In the genomic region with DNA sequence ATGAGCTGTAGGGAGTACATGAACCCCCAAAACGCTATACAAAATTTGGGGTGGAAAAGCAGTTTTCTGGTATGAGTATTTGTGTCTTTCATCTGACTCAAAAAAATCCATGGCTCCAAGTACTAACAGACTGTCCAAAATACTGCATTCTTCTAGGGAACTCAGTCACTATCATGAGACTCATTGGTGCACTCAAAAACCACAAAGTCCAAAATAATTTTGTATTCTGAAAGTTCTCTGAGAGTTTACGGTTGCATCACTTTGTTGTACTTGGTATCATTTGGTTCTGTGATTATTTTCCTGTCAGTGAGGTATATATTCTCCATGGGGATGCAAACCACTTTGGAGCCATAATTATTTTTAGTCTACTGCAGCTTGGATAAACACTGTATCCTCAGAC, we compare ENCODE assay signal across 24 cellular contexts. TPM values are rescaled to one million over a fixed set of nuclear protein-coding genes. Genes with fewer than 3 reads are reported as not detected.
DNase-seq lines count a peak whose midpoint lies in the region; ATAC-seq, FAIRE-seq and TF ChIP-seq lines count a peak whose summit lies in the region.
"Had no signal": no experiment of that assay in that cellular context is flagged by ENCODE, and none has a peak within 500 bp of the region (broad histone marks: within the 10 kb centered on the region; RNA-seq: fewer than 3 reads in every experiment).

No MANE protein-coding gene starts in this region.

- WGBS in small intestine, 3 donors, result 68 to 92% (median 82%) methylated on average over 2 of the region's 2 CpGs

- no peaks in the 10 kb centered on the region for H3K36me3 ChIP-seq in small intestine (ENCODE audit: control insufficient read depth in 2 of 2, insufficient read depth in 2 of 2, low read length in 2 of 2)
- H3K36me3 ChIP-seq: stomach had no signal

- no peak for FAIRE-seq in small intestine (lab: Jason Lieb, UNC)
- FAIRE-seq: A204.1, K562, kidney had no signal

- no peak overlapping the region for H3K4me3 ChIP-seq in astrocyte of the cerebellum (ENCODE audit: low read depth, low read length)
- no peak overlapping the region for H3K4me3 ChIP-seq in small intestine (ENCODE audit: low read depth in 1 of 2, low read length in 2 of 2)
- H3K4me3 ChIP-seq: K562, skin epidermis, stomach had no signal

- no peaks in the 10 kb centered on the region for H3K27me3 ChIP-seq in small intestine (ENCODE audit: control insufficient read depth in 2 of 2, insufficient read depth in 2 of 2, low read length in 2 of 2)
- H3K27me3 ChIP-seq: stomach had no signal

- no peaks in the 10 kb centered on the region for H3K9me3 ChIP-seq in small intestine (ENCODE audit: control insufficient read depth, low read depth)
- H3K9me3 ChIP-seq: stomach had no signal

- ATAC-seq in HG03432 (IDR thresholded peaks at IDR 0.05; ENCODE audit: unreplicated experiment), result no peak
- ATAC-seq: K562; naive thymus-derived CD4-positive, alpha-beta T cell; Right ventricle myocardium inferior had no signal

- H3K27ac ChIP-seq in small intestine (ENCODE audit: low read depth in 1 of 2, low read length in 1 of 2), result no peak overlapping the region
- H3K27ac ChIP-seq: stomach had no signal

- TF ChIP-seq CTCF in astrocyte of the cerebellum (IDR thresholded peaks at IDR 0.05; ENCODE audit: low read depth, low read length, missing control alignments), result no peak

- peaks cover 0 to 4% of the 10 kb centered on the region in 2 donors for H3K4me1 ChIP-seq in small intestine (ENCODE audit: control insufficient read depth in 2 of 2, insufficient read depth in 1 of 2, low read depth in 1 of 2, low read length in 1 of 2)

- in situ Hi-C loops in astrocyte of the cerebellum (cut with HindIII; ENCODE audit: low sequenced_read_pairs), result no loop called here

- DNase-seq in A172 (ENCODE audit: low spot score), result peak; percentile 45
- DNase-seq in HCEC 1CT, result peak; percentile 74
- DNase-seq in astrocyte of the cerebellum (ENCODE audit: low read depth), result peak; percentile 66
- DNase-seq in hepatic stellate cell (ENCODE audit: low spot score), result peak; percentile 15
- DNase-seq in DMS 273 treated with DMSO at 0.1 percent for 48 hours (lab: John Stamatoyannopoulos, UW), result no peak
- DNase-seq in small intestine, result no peak
- DNase-seq in NCI-H510A treated with DMSO at 0.1 percent for 48 hours (lab: John Stamatoyannopoulos, UW), result no peak
- DNase-seq: activated CD4-positive, alpha-beta T cell treated with anti-CD3 and anti-CD28 coated beads, Interleukin-2, amount 10 ng/mL, durations not matched to agents 7 days and 5 days; CD4-positive, CD25-positive, alpha-beta regulatory T cell; central memory CD4-positive, alpha-beta T cell; effector CD4-positive, alpha-beta T cell; kidney; naive thymus-derived CD4-positive, alpha-beta T cell; NCI-H2029 treated with DMSO at 0.1 percent for 48 hours; NCI-H446 treated with DMSO at 0.1 percent for 48 hours; stimulated activated CD4-positive, alpha-beta T cell treated with anti-CD3 and anti-CD28 coated beads, Interleukin-4, amount 100 ng/mL, for 1 hour; stomach; T-helper 1 cell had no signal

RNA-seq across cellular contexts. Expression of a gene that starts 28.0 kb away (rescaled TPM):
- total RNA-seq in A172 (2014; rRNA removed; shearing (Covaris generic)), result 0.33 and 1.1 TPM in 2 replicates
- under 1 TPM in 1 of 3 donors, not detected in 2; 0.15 TPM for polyA plus RNA-seq in small intestine
- total RNA-seq: activated CD4-positive, alpha-beta T cell treated with anti-CD3 and anti-CD28 coated beads, Interleukin-2, amount 10 ng/mL, durations not matched to agents 7 days and 5 days; CD4-positive, CD25-positive, alpha-beta regulatory T cell; K562; lung microvascular endothelial cell; naive thymus-derived CD4-positive, alpha-beta T cell; Right ventricle myocardium inferior had no signal
- polyA plus RNA-seq: CD4-positive, CD25-positive, alpha-beta regulatory T cell; naive thymus-derived CD4-positive, alpha-beta T cell had no signal

Comparison
In these comparisons a context has a peak if more than half of its experiments do, and no peak if none do; other contexts are left out.
1. DNase-seq: peak in A172 (single experiment), HCEC 1CT (single experiment), astrocyte of the cerebellum (single experiment) and hepatic stellate cell (single experiment); none in DMS 273 treated with DMSO at 0.1 percent for 48 hours (single experiment), small intestine (single experiment) and NCI-H510A treated with DMSO at 0.1 percent for 48 hours (single experiment).